14 cellular contexts compared by ENCODE assay signal in genomic region chr11:102368472-102368871, GRCh38. TPM values are rescaled to one million over a fixed set of nuclear protein-coding genes. Genes with fewer than 3 reads are reported as not detected.
DNase-seq lines count a peak whose midpoint lies in the region; ATAC-seq and TF ChIP-seq lines count a peak whose summit lies in the region.
"Had no signal": no experiment of that assay in that cellular context is flagged by ENCODE, and none has a peak within 500 bp of the region (broad histone marks: within the 10 kb centered on the region; RNA-seq: fewer than 3 reads in every experiment).

No MANE protein-coding gene starts in this region.

- intact Hi-C loops in head of caudate nucleus (cut with DNase I), result no loop called here

- H3K9me3 Mint-ChIP-seq in T-helper 2 cell treated with Interferon-gamma antibody and Interleukin-4, amounts not matched to agents 5 μg/mL and 100 μg/mL, for 36 hours, result no peaks in the 10 kb centered on the region
- H3K9me3 Mint-ChIP-seq in WTC11, result no peaks in the 10 kb centered on the region; the same call in 1 of the 2 replicates
- H3K9me3 Mint-ChIP-seq: naive B cell had no signal

- peaks cover 18% of the 10 kb centered on the region for H3K4me1 Mint-ChIP-seq in T-helper 2 cell treated with Interferon-gamma antibody and Interleukin-4, amounts not matched to agents 5 μg/mL and 100 μg/mL, for 36 hours (ENCODE audit: low read depth)
- H3K4me1 Mint-ChIP-seq in WTC11, result no peaks in the 10 kb centered on the region

- CTCF ChIA-PET in WTC11 (lab: Charles Lee), result interaction anchor here (3.2 kb wide), 1 partner anchor 26 kb away, joined by 8 read pairs; no protein-coding TSS in a partner anchor

- ATAC-seq in GM18499 (IDR thresholded peaks at IDR 0.05; ENCODE audit: insufficient read depth, unreplicated experiment) (peak; percentile 100), GM19455 (IDR thresholded peaks at IDR 0.05; ENCODE audit: unreplicated experiment) (peak; percentile 100), HG03045 (IDR thresholded peaks at IDR 0.05; ENCODE audit: unreplicated experiment) (peak; percentile 100), SK-N-SH treated with all-trans-retinoic acid at 6 μM for 48 hours (no peak), WTC11 (no peak)

- no peaks in the 10 kb centered on the region for H3K27me3 Mint-ChIP-seq in T-helper 2 cell treated with Interferon-gamma antibody and Interleukin-4, amounts not matched to agents 5 μg/mL and 100 μg/mL, for 36 hours (ENCODE audit: low read depth)
- no peaks in the 10 kb centered on the region for H3K27me3 Mint-ChIP-seq in WTC11 (ENCODE audit: low read depth)
- H3K27me3 Mint-ChIP-seq: naive B cell had no signal

- H3K4me3 Mint-ChIP-seq in T-helper 2 cell treated with Interferon-gamma antibody and Interleukin-4, amounts not matched to agents 5 μg/mL and 100 μg/mL, for 36 hours, result no peak overlapping the region
- no peak overlapping the region for H3K4me3 Mint-ChIP-seq in WTC11
- H3K4me3 Mint-ChIP-seq: naive B cell had no signal

- peaks cover 47% of the 10 kb centered on the region for H3K36me3 Mint-ChIP-seq in T-helper 2 cell treated with Interferon-gamma antibody and Interleukin-4, amounts not matched to agents 5 μg/mL and 100 μg/mL, for 36 hours (ENCODE audit: low read depth)
- peaks cover 50% of the 10 kb centered on the region for H3K36me3 Mint-ChIP-seq in WTC11

- H3K27ac Mint-ChIP-seq in T-helper 2 cell treated with Interferon-gamma antibody and Interleukin-4, amounts not matched to agents 5 μg/mL and 100 μg/mL, for 36 hours, result peak overlapping the region; percentile 33
- H3K27ac Mint-ChIP-seq in WTC11, result no peak overlapping the region

- DNase-seq in T-helper 2 cell treated with Interferon-gamma antibody and Interleukin-4, amounts not matched to agents 5 μg/mL and 100 μg/mL, for 36 hours (ENCODE audit: low spot score), result no peak
- DNase-seq in head of caudate nucleus, result no peak
- no peak for DNase-seq in NCI-H2081 (lab: John Stamatoyannopoulos, UW)
- no peak for DNase-seq in WTC11 (ENCODE audit: low spot score)
- DNase-seq: activated CD4-positive, CD25-positive, alpha-beta regulatory T cell; caudate nucleus; DMS 273 treated with DMSO at 0.1 percent for 48 hours; naive B cell; NCI-H524 treated with DMSO at 0.1 percent for 48 hours; stimulated activated CD4-positive, alpha-beta T cell treated with anti-CD3 and anti-CD28 coated beads, Interleukin-4, amount 100 ng/mL, for 24 hours had no signal

- POLR2A ChIA-PET in WTC11 (lab: Charles Lee), result no interaction called here

- TF ChIP-seq CTCF in WTC11 (IDR thresholded peaks at IDR 0.05), result no peak

TF ChIP-seq in SK-N-SH treated with all-trans-retinoic acid at 6 μM for 48 hours, 23 proteins besides CTCF, POLR2A, EP300 and RAD21:
- no peak for TF ChIP-seq OSR1 (CRISPR knock-in tag; IDR thresholded peaks at IDR 0.05)
- TF ChIP-seq RARB (CRISPR knock-in tag; IDR thresholded peaks at IDR 0.05), result no peak
- no peak for TF ChIP-seq CSDC2 (CRISPR knock-in tag; IDR thresholded peaks at IDR 0.05)
- no peak for TF ChIP-seq GLIS3 (CRISPR knock-in tag; IDR thresholded peaks at IDR 0.05)
- TF ChIP-seq ESRRG (CRISPR knock-in tag; IDR thresholded peaks at IDR 0.05), result no peak
- TF ChIP-seq TCF4 (CRISPR knock-in tag; IDR thresholded peaks at IDR 0.05; ENCODE audit: borderline replicate concordance), result no peak
- no peak for TF ChIP-seq PATZ1 (CRISPR knock-in tag; IDR thresholded peaks at IDR 0.05; ENCODE audit: borderline replicate concordance)
- TF ChIP-seq ISL1 (CRISPR knock-in tag; IDR thresholded peaks at IDR 0.05), result no peak
- TF ChIP-seq TSHZ2 (CRISPR knock-in tag; IDR thresholded peaks at IDR 0.05), result no peak

TF ChIP-seq in WTC11, 78 proteins besides CTCF, POLR2A, EP300 and RAD21:
- TF ChIP-seq SMAD3 (CRISPR knock-in tag; IDR thresholded peaks at IDR 0.05; ENCODE audit: borderline replicate concordance) (no peak), E2F4 (CRISPR knock-in tag; IDR thresholded peaks at IDR 0.05; ENCODE audit: borderline replicate concordance, low read depth) (no peak), HMGXB4 (CRISPR knock-in tag; IDR thresholded peaks at IDR 0.05) (no peak), NR1H2 (CRISPR knock-in tag; IDR thresholded peaks at IDR 0.05) (no peak), ZNF138 (CRISPR knock-in tag; conservative IDR thresholded peaks at IDR 0.05) (no peak), HMGA2 (CRISPR knock-in tag; IDR thresholded peaks at IDR 0.05) (no peak), ZBTB21 (CRISPR knock-in tag; IDR thresholded peaks at IDR 0.05; ENCODE audit: borderline replicate concordance) (no peak), ZNF121 (CRISPR knock-in tag; IDR thresholded peaks at IDR 0.05) (no peak), NFE2L1 (CRISPR knock-in tag; IDR thresholded peaks at IDR 0.05) (no peak), ZNF671 (CRISPR knock-in tag; IDR thresholded peaks at IDR 0.05) (no peak), ERG (CRISPR knock-in tag; IDR thresholded peaks at IDR 0.05) (no peak)

RNA-seq across cellular contexts. Expression of gene BIRC2, which starts 21.5 kb away (rescaled TPM):
- 22.3 to 24.3 TPM (median 23.3 TPM) in 3 replicates for total RNA-seq in WTC11 (2021)

RNA-seq across cellular contexts. Expression of gene BIRC3, which starts 51.2 kb away (rescaled TPM):
- total RNA-seq in WTC11 (2021), result 0.33 to 0.50 TPM (median 0.39 TPM) in 3 replicates

Comparison
In these comparisons a context has a peak if more than half of its experiments do, and no peak if none do; other contexts are left out.
1. ATAC-seq: peak in GM18499 (single experiment), GM19455 (single experiment) and HG03045 (single experiment); none in SK-N-SH treated with all-trans-retinoic acid at 6 μM for 48 hours (single experiment) and WTC11 (single experiment).